8 cellular contexts compared by ENCODE assay signal in genomic region chr18:13381907-13382682, GRCh38.
A peak's percentile ranks its signal among the peaks of the same experiment; 100 is the strongest.
DNase-seq lines count a peak whose midpoint lies in the region; ATAC-seq and TF ChIP-seq lines count a peak whose summit lies in the region.

No MANE protein-coding gene starts in this region.

- H3K4me1 Mint-ChIP-seq in activated naive CD4-positive, alpha-beta T cell treated with anti-CD3 and anti-CD28 coated beads, Interleukin-2, amount 50 U/mL, for 24 hours, result peaks cover 80% of the 10 kb centered on the region
- peaks cover 27% of the 10 kb centered on the region for H3K4me1 Mint-ChIP-seq in osteocyte (ENCODE audit: unreplicated experiment)

- H3K36me3 Mint-ChIP-seq in activated naive CD4-positive, alpha-beta T cell treated with anti-CD3 and anti-CD28 coated beads, Interleukin-2, amount 50 U/mL, for 24 hours, result no peaks in the 10 kb centered on the region
- H3K36me3 Mint-ChIP-seq in osteocyte (ENCODE audit: unreplicated experiment), result no peaks in the 10 kb centered on the region

- H3K9me3 Mint-ChIP-seq in activated naive CD4-positive, alpha-beta T cell treated with anti-CD3 and anti-CD28 coated beads, Interleukin-2, amount 50 U/mL, for 24 hours, result no peaks in the 10 kb centered on the region
- peaks cover 5% of the 10 kb centered on the region for H3K9me3 Mint-ChIP-seq in osteocyte (ENCODE audit: unreplicated experiment)

- H3K27me3 Mint-ChIP-seq in activated naive CD4-positive, alpha-beta T cell treated with anti-CD3 and anti-CD28 coated beads, Interleukin-2, amount 50 U/mL, for 24 hours, result no peaks in the 10 kb centered on the region
- peaks cover 4% of the 10 kb centered on the region for H3K27me3 Mint-ChIP-seq in osteocyte (ENCODE audit: unreplicated experiment)

- no peak for ATAC-seq in GM21786 (IDR thresholded peaks at IDR 0.05; ENCODE audit: unreplicated experiment)

- DNase-seq in NCI-H1417 (lab: John Stamatoyannopoulos, UW), result peak; percentile 30 to 68 (median 63)
- no peak for DNase-seq in NCI-H1417 treated with DMSO at 0.1 percent for 48 hours (lab: John Stamatoyannopoulos, UW)
- DNase-seq in KG1 (lab: John Stamatoyannopoulos, UW), result peak; percentile 24
- peak; percentile 60 for DNase-seq in globus pallidus (ENCODE audit: low spot score)
- DNase-seq in osteocyte (ENCODE audit: extremely low spot score, unreplicated experiment), result peak; percentile 83
- DNase-seq in HUDEP-2 (lab: John Stamatoyannopoulos, UW; ENCODE audit: unreplicated experiment in 76 of 76), result no peak

- no peak for TF ChIP-seq CTCF in osteocyte (IDR thresholded peaks at IDR 0.05)

- H3K4me3 Mint-ChIP-seq in activated naive CD4-positive, alpha-beta T cell treated with anti-CD3 and anti-CD28 coated beads, Interleukin-2, amount 50 U/mL, for 24 hours, result peak overlapping the region; percentile 91
- peak overlapping the region; percentile 70 for H3K4me3 Mint-ChIP-seq in osteocyte (ENCODE audit: unreplicated experiment)

- H3K27ac Mint-ChIP-seq in activated naive CD4-positive, alpha-beta T cell treated with anti-CD3 and anti-CD28 coated beads, Interleukin-2, amount 50 U/mL, for 24 hours, result peak overlapping the region; percentile 98
- H3K27ac Mint-ChIP-seq in osteocyte (ENCODE audit: unreplicated experiment), result peak overlapping the region; percentile 99

Comparison
In these comparisons a context has a peak if more than half of its experiments do, and no peak if none do; other contexts are left out.
1. DNase-seq: peak in NCI-H1417 (3 of 3), KG1 (single experiment), globus pallidus (single experiment) and osteocyte (single experiment); none in NCI-H1417 treated with DMSO at 0.1 percent for 48 hours (single experiment) and HUDEP-2 (0 of 76).